Comparison of ENCODE assay signal across 8 cellular contexts in genomic region chr6:36360241-36361054, GRCh38. TPM values are rescaled to one million over a fixed set of nuclear protein-coding genes. Genes with fewer than 3 reads are reported as not detected.
DNase-seq lines count a peak whose midpoint lies in the region; ATAC-seq and TF ChIP-seq lines count a peak whose summit lies in the region.

No MANE protein-coding gene starts in this region.

- no peaks in the 10 kb centered on the region for H3K27me3 ChIP-seq in cardiac muscle cell

- peak; percentile 89 for DNase-seq in Ammon's horn (ENCODE audit: low spot score)
- peak; percentile 32 for DNase-seq in NCI-H1436 treated with DMSO at 0.1 percent for 48 hours (lab: John Stamatoyannopoulos, UW)
- peak; percentile 65 for DNase-seq in SW480 (ENCODE audit: low spot score)
- DNase-seq in activated naive CD8-positive, alpha-beta T cell treated with anti-CD3 and anti-CD28 coated beads, Interleukin-2, amount 50 U/mL, for 24 hours = peak; percentile 67
- DNase-seq in cardiac muscle cell (ENCODE audit: low read depth in 1 of 2, low spot score in 1 of 2) = peak; percentile 92 to 93
- peak; percentile 41 for DNase-seq in renal cortical epithelial cell (ENCODE audit: low read depth)

- H3K4me3 ChIP-seq in cardiac muscle cell = no peak overlapping the region

- ATAC-seq in GM21447 (IDR thresholded peaks at IDR 0.05; ENCODE audit: unreplicated experiment) (peak; percentile 55), GM19467 (IDR thresholded peaks at IDR 0.05; ENCODE audit: unreplicated experiment) (no peak)
- peak; percentile 83 for ATAC-seq in activated naive CD8-positive, alpha-beta T cell treated with anti-CD3 and anti-CD28 coated beads, Interleukin-2, amount 50 U/mL, for 24 hours

- H3K27me3 Mint-ChIP-seq in activated naive CD8-positive, alpha-beta T cell treated with anti-CD3 and anti-CD28 coated beads, Interleukin-2, amount 50 U/mL, for 24 hours = peaks cover 3% of the 10 kb centered on the region

- peak; percentile 77 for TF ChIP-seq CTCF in cardiac muscle cell (IDR thresholded peaks at IDR 0.05; ENCODE audit: low read depth, low read length)

- no peaks in the 10 kb centered on the region for H3K36me3 ChIP-seq in cardiac muscle cell

- peaks cover 8% of the 10 kb centered on the region for H3K4me1 ChIP-seq in cardiac muscle cell (ENCODE audit: low read depth)

- H3K36me3 Mint-ChIP-seq in activated naive CD8-positive, alpha-beta T cell treated with anti-CD3 and anti-CD28 coated beads, Interleukin-2, amount 50 U/mL, for 24 hours (ENCODE audit: low read depth) = no peaks in the 10 kb centered on the region

- H3K27ac ChIP-seq in cardiac muscle cell = no peak overlapping the region

- H3K9me3 Mint-ChIP-seq in activated naive CD8-positive, alpha-beta T cell treated with anti-CD3 and anti-CD28 coated beads, Interleukin-2, amount 50 U/mL, for 24 hours = no peaks in the 10 kb centered on the region

- no peak overlapping the region for H3K4me3 Mint-ChIP-seq in activated naive CD8-positive, alpha-beta T cell treated with anti-CD3 and anti-CD28 coated beads, Interleukin-2, amount 50 U/mL, for 24 hours

- no peaks in the 10 kb centered on the region for H3K9me3 ChIP-seq in cardiac muscle cell (ENCODE audit: low read depth)

- peaks cover 23% of the 10 kb centered on the region for H3K4me1 Mint-ChIP-seq in activated naive CD8-positive, alpha-beta T cell treated with anti-CD3 and anti-CD28 coated beads, Interleukin-2, amount 50 U/mL, for 24 hours

- H3K27ac Mint-ChIP-seq in activated naive CD8-positive, alpha-beta T cell treated with anti-CD3 and anti-CD28 coated beads, Interleukin-2, amount 50 U/mL, for 24 hours = no peak overlapping the region

RNA-seq across cellular contexts. Expression of gene BNIP5, which starts 23.8 kb away (rescaled TPM):
- total RNA-seq in cardiac muscle cell (0.12 TPM in 1 of 2 replicates, not detected in the other), renal cortical epithelial cell (0.35 TPM in 1 of 2 replicates, not detected in the other)
- not detected in 2 replicates for polyA plus RNA-seq in cardiac muscle cell

RNA-seq across cellular contexts. Expression of gene ETV7, which starts 27.0 kb away (rescaled TPM):
- total RNA-seq in cardiac muscle cell = 0.14 TPM in 1 of 2 replicates, not detected in the other
- 0.28 TPM in 1 of 2 replicates, not detected in the other for polyA plus RNA-seq in cardiac muscle cell
- total RNA-seq in renal cortical epithelial cell = 0.40 and 0.87 TPM in 2 replicates

Comparison
In these comparisons a context has a peak if more than half of its experiments do, and no peak if none do; other contexts are left out.
1. DNase-seq: peak in every context shown above with its lines; median percentile 92 in cardiac muscle cell; 89 in Ammon's horn; 67 in activated naive CD8-positive, alpha-beta T cell treated with anti-CD3 and anti-CD28 coated beads, Interleukin-2, amount 50 U/mL, for 24 hours; 65 in SW480; 41 in renal cortical epithelial cell; 32 in NCI-H1436 treated with DMSO at 0.1 percent for 48 hours.